Comparison of ENCODE assay signal across 26 cellular contexts in the genomic region with DNA sequence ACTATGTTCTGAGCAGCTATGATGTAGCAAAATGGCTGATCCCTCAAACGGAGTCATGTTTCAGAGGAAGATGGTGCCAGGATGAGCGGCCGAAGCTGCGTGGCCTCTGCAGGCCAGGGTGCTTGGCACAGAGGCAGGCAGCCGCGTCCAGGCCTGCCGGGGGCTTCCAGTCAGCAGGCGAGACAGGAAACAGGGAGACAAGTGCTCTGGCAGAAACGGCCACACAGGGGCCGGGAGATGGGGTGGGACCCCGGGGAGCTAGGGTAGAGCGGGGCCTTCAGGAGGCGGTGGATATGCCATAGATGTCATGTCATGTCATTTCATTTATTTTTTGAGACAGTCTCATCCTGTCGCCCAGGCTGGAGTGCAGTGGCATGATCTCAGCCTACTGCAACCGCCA.
"Had no signal": no experiment of that assay in that cellular context is flagged by ENCODE, and none has a peak within 500 bp of the region (broad histone marks: within the 10 kb centered on the region; RNA-seq: fewer than 3 reads in every experiment).

No MANE protein-coding gene starts in this region.

- H3K9me3 Mint-ChIP-seq: activated naive CD4-positive, alpha-beta T cell treated with anti-CD3 and anti-CD28 coated beads, Interleukin-2, amount 50 U/mL, for 24 hours; activated naive CD8-positive, alpha-beta T cell treated with anti-CD3 and anti-CD28 coated beads, Interleukin-2, amount 50 U/mL, for 24 hours; activated T-helper 1 cell treated with anti-CD3 and anti-CD28 coated beads, Interleukin-12 subunit alpha, Interleukin-12 subunit beta, Interleukin-2, Interleukin-4 antibody, amounts not matched to agents 30 ng/mL and 10 ng/mL and 1 ng/mL, durations not matched to agents 14 hours and 24 hours and 36 hours; natural killer cell; stimulated activated effector memory CD8-positive, alpha-beta T cell treated with anti-CD3 and anti-CD28 coated beads, Interleukin-12 subunit alpha, Interleukin-12 subunit beta, amount 100 ng/mL, for 72 hours had no signal

- ATAC-seq: activated naive CD8-positive, alpha-beta T cell treated with anti-CD3 and anti-CD28 coated beads, Interleukin-2, amount 50 U/mL, for 24 hours; heart right ventricle; left lobe of liver; lower lobe of right lung; natural killer cell; pancreas; stimulated activated effector memory CD8-positive, alpha-beta T cell treated with anti-CD3 and anti-CD28 coated beads, Interleukin-12 subunit alpha, Interleukin-12 subunit beta, amount 100 ng/mL, for 72 hours; stimulated activated naive CD8-positive, alpha-beta T cell treated with anti-CD3 and anti-CD28 coated beads, Interleukin-15, amount 100 ng/mL, for 72 hours had no signal

- H3K4me1 Mint-ChIP-seq: activated naive CD4-positive, alpha-beta T cell treated with anti-CD3 and anti-CD28 coated beads, Interleukin-2, amount 50 U/mL, for 24 hours; activated naive CD8-positive, alpha-beta T cell treated with anti-CD3 and anti-CD28 coated beads, Interleukin-2, amount 50 U/mL, for 24 hours had no signal

- H3K27ac ChIP-seq: epithelial cell of prostate, esophagus squamous epithelium, heart right ventricle, lower lobe of right lung, pancreas, right atrium auricular region, upper lobe of left lung had no signal

- H3K27me3 ChIP-seq: esophagus squamous epithelium, heart right ventricle, pancreas, right atrium auricular region, upper lobe of left lung had no signal

- H3K4me1 ChIP-seq: esophagus squamous epithelium, heart right ventricle, lower lobe of right lung, pancreas, right atrium auricular region, upper lobe of left lung had no signal

- DNase-seq: activated CD4-positive, alpha-beta T cell treated with anti-CD3 and anti-CD28 coated beads for 1 hour; activated CD4-positive, alpha-beta T cell treated with anti-CD3 and anti-CD28 coated beads, Interleukin-2, amount 50 U/mL, for 4 hours; activated CD8-positive, alpha-beta memory T cell treated with anti-CD3 and anti-CD28 coated beads, Interleukin-2, amount 50 U/mL, for 4 hours; activated naive CD8-positive, alpha-beta T cell treated with anti-CD3 and anti-CD28 coated beads, Interleukin-2, amount 50 U/mL, for 24 hours; activated T-cell treated with anti-CD3 and anti-CD28 coated beads, Interleukin-2, amount 50 U/mL, for 1 hour; effector CD8-positive, alpha-beta T cell; esophagus squamous epithelium; foreskin melanocyte; heart right ventricle; kidney glomerular epithelial cell; lower lobe of right lung; mesendoderm; natural killer cell; pancreas; stimulated activated CD4-positive, alpha-beta T cell treated with anti-CD3 and anti-CD28 coated beads, Interleukin-12 subunit alpha, Interleukin-12 subunit beta, amount 100 ng/mL, for 4 hours; stimulated activated CD4-positive, alpha-beta T cell treated with anti-CD3 and anti-CD28 coated beads, Interleukin-4, amount 100 ng/mL, for 24 hours; stimulated activated naive CD8-positive, alpha-beta T cell treated with anti-CD3 and anti-CD28 coated beads, Interleukin-15, amount 100 ng/mL, for 72 hours; substantia nigra; T-helper 2 cell had no signal

- H3K27ac Mint-ChIP-seq: activated naive CD4-positive, alpha-beta T cell treated with anti-CD3 and anti-CD28 coated beads, Interleukin-2, amount 50 U/mL, for 24 hours; activated naive CD8-positive, alpha-beta T cell treated with anti-CD3 and anti-CD28 coated beads, Interleukin-2, amount 50 U/mL, for 24 hours; activated T-helper 1 cell treated with anti-CD3 and anti-CD28 coated beads, Interleukin-12 subunit alpha, Interleukin-12 subunit beta, Interleukin-2, Interleukin-4 antibody, amounts not matched to agents 30 ng/mL and 10 ng/mL and 1 ng/mL, durations not matched to agents 14 hours and 24 hours and 36 hours had no signal

- H3K27me3 Mint-ChIP-seq: activated naive CD4-positive, alpha-beta T cell treated with anti-CD3 and anti-CD28 coated beads, Interleukin-2, amount 50 U/mL, for 24 hours; activated naive CD8-positive, alpha-beta T cell treated with anti-CD3 and anti-CD28 coated beads, Interleukin-2, amount 50 U/mL, for 24 hours; stimulated activated naive CD8-positive, alpha-beta T cell treated with anti-CD3 and anti-CD28 coated beads, Interleukin-15, amount 100 ng/mL, for 72 hours had no signal

- H3K4me3 Mint-ChIP-seq: activated naive CD4-positive, alpha-beta T cell treated with anti-CD3 and anti-CD28 coated beads, Interleukin-2, amount 50 U/mL, for 24 hours; activated naive CD8-positive, alpha-beta T cell treated with anti-CD3 and anti-CD28 coated beads, Interleukin-2, amount 50 U/mL, for 24 hours; activated T-helper 1 cell treated with anti-CD3 and anti-CD28 coated beads, Interleukin-12 subunit alpha, Interleukin-12 subunit beta, Interleukin-2, Interleukin-4 antibody, amounts not matched to agents 30 ng/mL and 10 ng/mL and 1 ng/mL, durations not matched to agents 14 hours and 24 hours and 36 hours; natural killer cell; stimulated activated effector memory CD8-positive, alpha-beta T cell treated with anti-CD3 and anti-CD28 coated beads, Interleukin-12 subunit alpha, Interleukin-12 subunit beta, amount 100 ng/mL, for 72 hours; stimulated activated naive CD8-positive, alpha-beta T cell treated with anti-CD3 and anti-CD28 coated beads, Interleukin-15, amount 100 ng/mL, for 72 hours had no signal

- H3K4me3 ChIP-seq: esophagus squamous epithelium, heart right ventricle, lower lobe of right lung, pancreas, right atrium auricular region, upper lobe of left lung had no signal

- H3K36me3 ChIP-seq: pancreas, right atrium auricular region had no signal

- H3K9me3 ChIP-seq: esophagus squamous epithelium, heart right ventricle, lower lobe of right lung, pancreas, right atrium auricular region, upper lobe of left lung had no signal
